In the genomic region with DNA sequence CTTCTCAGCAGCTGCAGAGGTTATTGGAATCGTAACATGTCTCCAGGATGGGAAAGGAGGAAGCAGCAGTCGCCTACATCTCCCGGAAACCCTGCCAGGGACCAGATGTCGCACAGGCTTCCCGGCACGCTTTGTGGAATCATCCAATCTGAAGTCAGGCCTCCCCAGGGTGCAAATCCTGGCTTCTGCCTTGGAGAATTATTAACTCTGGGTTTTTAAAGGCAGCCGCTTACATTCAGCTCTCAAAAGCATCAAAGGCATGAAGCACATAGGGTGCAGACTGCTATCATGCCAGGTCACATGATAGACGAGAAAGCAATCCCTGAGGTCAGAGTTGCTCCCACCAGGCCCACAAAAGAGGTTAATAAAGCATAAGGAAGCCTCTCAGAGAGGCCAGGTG, we compare ENCODE assay signal across 9 cellular contexts. TPM values are rescaled to one million over a fixed set of nuclear protein-coding genes. Genes with fewer than 3 reads are reported as not detected.
"Had no signal": no experiment of that assay in that cellular context is flagged by ENCODE, and none has a peak within 500 bp of the region (broad histone marks: within the 10 kb centered on the region; RNA-seq: fewer than 3 reads in every experiment).

No MANE protein-coding gene starts in this region.

RNA-seq across cellular contexts. Expression of gene LCN2, which starts 17.1 kb away (rescaled TPM):
- total RNA-seq: activated CD4-positive, alpha-beta memory T cell treated with anti-CD3 and anti-CD28 coated beads for 36 hours; activated CD4-positive, alpha-beta T cell treated with anti-CD3 and anti-CD28 coated beads for 36 hours; activated CD8-positive, alpha-beta memory T cell treated with anti-CD3 and anti-CD28 coated beads, Interleukin-2, amount 10 ng/mL, durations not matched to agents 7 days and 5 days; activated naive CD4-positive, alpha-beta T cell treated with anti-CD3 and anti-CD28 coated beads for 36 hours; activated T-helper 2 cell treated with anti-CD3 and anti-CD28 coated beads, Interferon-gamma antibody, Interleukin-2, Interleukin-4, amounts not matched to agents 10 μg/mL and 5 μg/mL and 100 μg/mL, durations not matched to agents 14 hours and 24 hours and 36 hours; cerebellum; dermis blood vessel endothelial cell; fibroblast of lung; thoracic aorta had no signal
- polyA plus RNA-seq: fibroblast of lung had no signal
